In the genomic region with DNA sequence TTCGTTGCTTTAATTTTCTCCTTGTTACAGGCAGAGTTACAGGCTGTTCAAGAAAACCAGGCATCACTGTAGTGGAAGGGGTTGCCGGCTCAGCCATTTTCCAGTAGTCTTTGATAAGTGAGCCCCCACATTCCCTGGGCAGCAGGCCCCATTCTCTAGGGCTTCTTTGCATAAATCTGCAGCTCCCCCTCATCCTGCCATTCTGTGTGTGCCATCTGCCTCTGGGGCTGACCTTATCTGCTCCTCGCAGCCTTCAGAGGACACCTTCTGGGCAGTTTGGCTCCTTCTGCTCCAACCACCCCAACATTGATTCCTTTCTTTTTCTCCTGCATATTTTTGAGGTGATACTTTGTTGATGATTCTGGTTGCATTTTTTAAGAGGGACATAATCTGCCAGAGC, we compare ENCODE assay signal across 24 cellular contexts. TPM values are rescaled to one million over a fixed set of nuclear protein-coding genes. Genes with fewer than 3 reads are reported as not detected.
DNase-seq lines count a peak whose midpoint lies in the region; ATAC-seq and TF ChIP-seq lines count a peak whose summit lies in the region.
"Had no signal": no experiment of that assay in that cellular context is flagged by ENCODE, and none has a peak within 500 bp of the region (broad histone marks: within the 10 kb centered on the region; RNA-seq: fewer than 3 reads in every experiment).

No MANE protein-coding gene starts in this region.

- H3K4me3 Mint-ChIP-seq in stimulated activated naive B cell treated with anti-CD40 and anti-IgM and Interleukin-4, amounts not matched to agents 10 μg/mL and 1 μg/mL and 100 μg/mL, for 72 hours, result no peak overlapping the region
- H3K4me3 Mint-ChIP-seq: CD14-positive monocyte; natural killer cell treated with Interleukin-12 subunit alpha and Interleukin-12 subunit beta and Interleukin-15 and Interleukin-18, amount 100 ng/mL, for 72 hours; stimulated activated memory B cell treated with anti-CD40 and anti-IgM and Interleukin-4, amounts not matched to agents 10 μg/mL and 1 μg/mL and 100 μg/mL, for 72 hours had no signal

- H2AFZ ChIP-seq in trophoblast cell (ENCODE audit: insufficient read depth, low read length, poor library complexity), result no peak overlapping the region

- H3K36me3 Mint-ChIP-seq in stimulated activated naive B cell treated with anti-CD40 and anti-IgM and Interleukin-4, amounts not matched to agents 10 μg/mL and 1 μg/mL and 100 μg/mL, for 72 hours, result peaks cover 5% of the 10 kb centered on the region in 2 donors
- H3K36me3 Mint-ChIP-seq: natural killer cell treated with Interleukin-12 subunit alpha and Interleukin-12 subunit beta and Interleukin-15 and Interleukin-18, amount 100 ng/mL, for 72 hours; stimulated activated memory B cell treated with anti-CD40 and anti-IgM and Interleukin-4, amounts not matched to agents 10 μg/mL and 1 μg/mL and 100 μg/mL, for 72 hours had no signal

- no peak overlapping the region for H3K23ac ChIP-seq in trophoblast cell (ENCODE audit: low read length)

- no peaks in the 10 kb centered on the region for H3K9me3 Mint-ChIP-seq in stimulated activated naive B cell treated with anti-CD40 and anti-IgM and Interleukin-4, amounts not matched to agents 10 μg/mL and 1 μg/mL and 100 μg/mL, for 72 hours
- H3K9me3 Mint-ChIP-seq: CD14-positive monocyte; natural killer cell treated with Interleukin-12 subunit alpha and Interleukin-12 subunit beta and Interleukin-15 and Interleukin-18, amount 100 ng/mL, for 72 hours; stimulated activated memory B cell treated with anti-CD40 and anti-IgM and Interleukin-4, amounts not matched to agents 10 μg/mL and 1 μg/mL and 100 μg/mL, for 72 hours had no signal

- no peaks in the 10 kb centered on the region for H3K79me1 ChIP-seq in trophoblast cell (ENCODE audit: low read length)

- H2AK5ac ChIP-seq in trophoblast cell (ENCODE audit: low read length), result no peak overlapping the region

- CTCF ChIA-PET in AG04450 (lab: Charles Lee), result interaction anchor here (0.7 to 1.3 kb wide), 2 partner anchors 18 to 177 kb away, joined by 3 to 4 read pairs; no protein-coding TSS in a partner anchor

- H3K4ac ChIP-seq in trophoblast cell (ENCODE audit: low read depth, low read length), result no peak overlapping the region

- H3K4me2 ChIP-seq in trophoblast cell (ENCODE audit: low read length), result no peak overlapping the region

- H2BK12ac ChIP-seq in trophoblast cell (ENCODE audit: low read length), result no peak overlapping the region

- H3K4me3 ChIP-seq in AG04450 (ENCODE audit: low read depth, low read length) (no peak overlapping the region), H7 (ENCODE audit: insufficient read depth, low read depth, low read length) (no peak overlapping the region), WERI-Rb-1 (ENCODE audit: low read depth, low read length) (peak overlapping the region; percentile 14), trophoblast cell (ENCODE audit: low read depth, low read length) (no peak overlapping the region)
- H3K4me3 ChIP-seq: adrenal gland, HAP-1, heart left ventricle, tibial nerve had no signal

- H3K4me1 ChIP-seq in trophoblast cell (ENCODE audit: control insufficient read depth in 1 of 2, insufficient read depth in 2 of 2, low read length in 2 of 2), result no peaks in the 10 kb centered on the region
- H3K4me1 ChIP-seq: adrenal gland, heart left ventricle, tibial nerve had no signal

- DNase-seq in AG04450 (ENCODE audit: low read depth, low spot score) (no peak), H7 (peak; percentile 45), WERI-Rb-1 (peak; percentile 89), iPS-NIHi7 (ENCODE audit: extremely low spot score) (peak; percentile 38), trophoblast cell (no peak)
- no peak for DNase-seq in stimulated activated naive B cell treated with anti-CD40 and anti-IgM and Interleukin-4, amounts not matched to agents 10 μg/mL and 1 μg/mL and 100 μg/mL, for 72 hours
- DNase-seq in activated CD4-positive, alpha-beta T cell treated with anti-CD3 and anti-CD28 coated beads for 4 hours, result no peak
- DNase-seq: adrenal gland; DND-41; effector memory CD4-positive, alpha-beta T cell; heart left ventricle; KG1; kidney glomerular epithelial cell; NCI-H2029 treated with DMSO at 0.1 percent for 48 hours; NCI-H510A; SHP77 treated with DMSO at 0.1 percent for 48 hours; T-helper 2 cell had no signal

- ATAC-seq in GM21529 (IDR thresholded peaks at IDR 0.05; ENCODE audit: unreplicated experiment), result no peak
- no peak for ATAC-seq in stimulated activated naive B cell treated with anti-CD40 and anti-IgM and Interleukin-4, amounts not matched to agents 10 μg/mL and 1 μg/mL and 100 μg/mL, for 72 hours (replicated peaks)
- ATAC-seq: activated CD4-positive, CD25-positive, alpha-beta regulatory T cell treated with anti-CD3 and anti-CD28 coated beads, Interleukin-2, amount 50 U/mL, for 24 hours; heart left ventricle; natural killer cell treated with Interleukin-12 subunit alpha and Interleukin-12 subunit beta and Interleukin-15 and Interleukin-18, amount 100 ng/mL, for 72 hours; stimulated activated memory B cell treated with anti-CD40 and anti-IgM and Interleukin-4, amounts not matched to agents 10 μg/mL and 1 μg/mL and 100 μg/mL, for 72 hours had no signal

- no peak overlapping the region for H4K8ac ChIP-seq in trophoblast cell (ENCODE audit: low read depth, low read length)

- no peak overlapping the region for H2BK120ac ChIP-seq in trophoblast cell (ENCODE audit: insufficient read depth, low read length, poor library complexity)

- no peaks in the 10 kb centered on the region for H3K4me1 Mint-ChIP-seq in stimulated activated naive B cell treated with anti-CD40 and anti-IgM and Interleukin-4, amounts not matched to agents 10 μg/mL and 1 μg/mL and 100 μg/mL, for 72 hours
- H3K4me1 Mint-ChIP-seq: CD14-positive monocyte; stimulated activated memory B cell treated with anti-CD40 and anti-IgM and Interleukin-4, amounts not matched to agents 10 μg/mL and 1 μg/mL and 100 μg/mL, for 72 hours had no signal

- no peak overlapping the region for H3K14ac ChIP-seq in trophoblast cell (ENCODE audit: low read length)

- no peak overlapping the region for H3K9ac ChIP-seq in trophoblast cell (ENCODE audit: low read length)

- H4K12ac ChIP-seq in trophoblast cell (ENCODE audit: low read depth, low read length), result no peak overlapping the region

- H3K27ac Mint-ChIP-seq in stimulated activated naive B cell treated with anti-CD40 and anti-IgM and Interleukin-4, amounts not matched to agents 10 μg/mL and 1 μg/mL and 100 μg/mL, for 72 hours, result no peak overlapping the region
- H3K27ac Mint-ChIP-seq: natural killer cell treated with Interleukin-12 subunit alpha and Interleukin-12 subunit beta and Interleukin-15 and Interleukin-18, amount 100 ng/mL, for 72 hours; stimulated activated memory B cell treated with anti-CD40 and anti-IgM and Interleukin-4, amounts not matched to agents 10 μg/mL and 1 μg/mL and 100 μg/mL, for 72 hours had no signal

- no peaks in the 10 kb centered on the region for H3K79me2 ChIP-seq in trophoblast cell (ENCODE audit: control insufficient read depth, insufficient read depth, low read length, poor library complexity)

- no CpG with 5 or more reads among the region's 3 CpGs for WGBS in trophoblast cell (ENCODE audit: extremely low coverage, insufficient coverage, insufficient read length)

- H3K18ac ChIP-seq in trophoblast cell (ENCODE audit: low read length), result no peak overlapping the region

- no peak overlapping the region for H4K91ac ChIP-seq in trophoblast cell (ENCODE audit: low read depth, low read length)

- H2BK5ac ChIP-seq in trophoblast cell (ENCODE audit: low read depth, low read length, poor library complexity), result no peak overlapping the region

- H3K27me3 Mint-ChIP-seq in stimulated activated naive B cell treated with anti-CD40 and anti-IgM and Interleukin-4, amounts not matched to agents 10 μg/mL and 1 μg/mL and 100 μg/mL, for 72 hours, result no peaks in the 10 kb centered on the region
- H3K27me3 Mint-ChIP-seq: natural killer cell treated with Interleukin-12 subunit alpha and Interleukin-12 subunit beta and Interleukin-15 and Interleukin-18, amount 100 ng/mL, for 72 hours; stimulated activated memory B cell treated with anti-CD40 and anti-IgM and Interleukin-4, amounts not matched to agents 10 μg/mL and 1 μg/mL and 100 μg/mL, for 72 hours had no signal

- H3K27me3 ChIP-seq in AG04450 (ENCODE audit: control insufficient read depth, insufficient read depth, low read length) (no peaks in the 10 kb centered on the region), H7 (ENCODE audit: control insufficient read depth, insufficient read depth, low read length) (no peaks in the 10 kb centered on the region), WERI-Rb-1 (ENCODE audit: insufficient read depth, low read depth, severe bottlenecking) (no peaks in the 10 kb centered on the region), trophoblast cell (ENCODE audit: insufficient read depth, low read length) (no peaks in the 10 kb centered on the region)
- H3K27me3 ChIP-seq: adrenal gland, heart left ventricle, tibial nerve had no signal

- TF ChIP-seq CTCF in AG04450 (IDR thresholded peaks at IDR 0.05; ENCODE audit: low read depth, low read length), result no peak
- peak; percentile 13; the same call in 1 of the 2 replicates for TF ChIP-seq CTCF in WERI-Rb-1 (IDR thresholded peaks at IDR 0.05; ENCODE audit: low read depth, low read length)

- H3K36me3 ChIP-seq in H7 (replicated peaks; ENCODE audit: control insufficient read depth, insufficient read depth, low read length) (no peaks in the 10 kb centered on the region; the same call in 1 of the 2 replicates), WERI-Rb-1 (peaks cover 22% of the 10 kb centered on the region), trophoblast cell (ENCODE audit: control insufficient read depth in 1 of 2, insufficient read depth in 2 of 2, low read length in 2 of 2) (peaks cover under 1 to 1% of the 10 kb centered on the region in 2 experiments)
- H3K36me3 ChIP-seq: adrenal gland had no signal

- H3K27ac ChIP-seq in AG04450 (ENCODE audit: low read depth, low read length), result peak overlapping the region; percentile 11
- H3K27ac ChIP-seq in WERI-Rb-1, result peak overlapping the region; percentile 79
- H3K27ac ChIP-seq in trophoblast cell (ENCODE audit: low read depth, low read length), result no peak overlapping the region
- H3K27ac ChIP-seq: adrenal gland, heart left ventricle, tibial nerve had no signal

- POLR2A ChIA-PET in AG04450 (lab: Yijun Ruan, JAX), result interaction anchor here (0.6 kb wide), 1 partner anchor 27 kb away, joined by 3 read pairs; no protein-coding TSS in a partner anchor

- no peaks in the 10 kb centered on the region for H3K9me3 ChIP-seq in AG04450 (ENCODE audit: control insufficient read depth, insufficient read depth, low read length)
- H3K9me3 ChIP-seq in WERI-Rb-1 (ENCODE audit: severe bottlenecking), result no peaks in the 10 kb centered on the region
- H3K9me3 ChIP-seq in trophoblast cell (ENCODE audit: insufficient read depth, low read depth, low read length), result no peaks in the 10 kb centered on the region
- H3K9me3 ChIP-seq: adrenal gland, HAP-1, heart left ventricle, tibial nerve had no signal

RNA-seq across cellular contexts. Expression of gene RND2, which starts 17.0 kb away (rescaled TPM):
- polyA plus RNA-seq in AG04450 (2011; rRNA removed), result 1.7 and 2.1 TPM in 2 replicates
- polyA minus RNA-seq in AG04450 (2011; rRNA and poly(A)+ RNA removed), result 1.1 and 1.3 TPM in 2 replicates
- 25.3 and 25.9 TPM in 2 replicates for total RNA-seq in H7 (2014; rRNA removed; shearing (Covaris generic))
- 2.4 and 2.6 TPM in 2 replicates for polyA plus RNA-seq in trophoblast cell (2013)
- total RNA-seq: natural killer cell treated with Interleukin-12 subunit alpha and Interleukin-12 subunit beta and Interleukin-15 and Interleukin-18, amount 100 ng/mL, for 72 hours had no signal
- polyA plus RNA-seq: CD14-positive monocyte had no signal

RNA-seq across cellular contexts. Expression of gene VAT1, which starts 19.8 kb away (rescaled TPM):
- 228 and 236 TPM in 2 replicates for polyA plus RNA-seq in AG04450 (2011; rRNA removed)
- 413 and 536 TPM in 2 replicates for polyA minus RNA-seq in AG04450 (2011; rRNA and poly(A)+ RNA removed)
- 263 and 264 TPM in 2 replicates for total RNA-seq in H7 (2014; rRNA removed; shearing (Covaris generic))
- polyA plus RNA-seq in trophoblast cell (2013), result 336 and 339 TPM in 2 replicates

RNA-seq across cellular contexts. Expression of gene IFI35, which starts 35.4 kb away (rescaled TPM):
- 24.1 and 25.7 TPM in 2 replicates for polyA plus RNA-seq in AG04450 (2011; rRNA removed)
- 15.7 and 24.7 TPM in 2 replicates for polyA minus RNA-seq in AG04450 (2011; rRNA and poly(A)+ RNA removed)
- total RNA-seq in H7 (2014; rRNA removed; shearing (Covaris generic)), result 3.9 and 6.2 TPM in 2 replicates
- 0.89 and 1.00 TPM in 2 replicates for polyA plus RNA-seq in trophoblast cell (2013)

RNA-seq across cellular contexts. Expression of gene RPL27, which starts 43.8 kb away (rescaled TPM):
- 4,202 and 4,485 TPM in 2 replicates for polyA plus RNA-seq in AG04450 (2011; rRNA removed)
- polyA minus RNA-seq in AG04450 (2011; rRNA and poly(A)+ RNA removed), result 1,483 and 2,105 TPM in 2 replicates
- total RNA-seq in H7 (2014; rRNA removed; shearing (Covaris generic)), result 1,832 and 1,859 TPM in 2 replicates
- 4,147 and 4,166 TPM in 2 replicates for polyA plus RNA-seq in trophoblast cell (2013)

Comparison
In these comparisons a context has a peak if more than half of its experiments do, and no peak if none do; other contexts are left out.
1. DNase-seq: peak in H7 (single experiment), WERI-Rb-1 (single experiment) and iPS-NIHi7 (single experiment); none in AG04450 (single experiment), trophoblast cell (0 of 2), stimulated activated naive B cell treated with anti-CD40 and anti-IgM and Interleukin-4, amounts not matched to agents 10 μg/mL and 1 μg/mL and 100 μg/mL, for 72 hours (single experiment) and activated CD4-positive, alpha-beta T cell treated with anti-CD3 and anti-CD28 coated beads for 4 hours (0 of 2).